Comparison of ENCODE assay signal across 1 cellular context in the genomic region with DNA sequence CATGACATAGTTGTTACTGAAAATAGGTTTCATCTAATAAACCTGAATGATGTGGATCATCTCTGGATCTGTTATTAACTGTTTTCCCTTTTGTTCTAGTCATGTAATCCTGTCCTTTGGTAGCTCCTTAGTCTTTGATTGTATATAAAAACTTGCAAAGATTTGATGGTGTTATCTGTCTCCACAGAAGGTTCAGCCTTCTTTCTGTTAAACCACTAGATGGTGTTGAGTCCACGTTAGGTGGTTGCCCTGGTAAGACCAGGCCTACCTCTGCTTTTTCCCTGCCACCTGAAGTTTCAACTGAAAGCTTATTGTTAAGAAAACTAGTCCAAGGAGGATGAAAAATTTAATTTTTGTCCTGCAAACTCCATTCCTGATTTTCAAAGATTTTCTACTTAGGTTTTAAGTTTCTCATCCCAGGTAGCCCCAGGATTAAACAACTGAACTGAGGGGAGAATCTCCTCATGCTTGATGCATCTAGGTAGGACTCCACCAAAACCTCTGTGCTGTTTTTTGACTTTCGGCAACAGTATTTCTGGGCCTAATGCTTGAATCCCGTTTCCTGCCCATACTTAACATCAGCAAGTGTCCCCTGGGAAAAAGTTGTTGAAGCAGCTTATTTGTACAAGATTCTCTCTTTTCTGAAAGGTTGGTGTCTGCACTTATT.
TF ChIP-seq lines count a peak whose summit lies in the region.

No MANE protein-coding gene starts in this region.

TF ChIP-seq in GM23338, 12 proteins besides CTCF, POLR2A, EP300 and RAD21 (continued from another document):
- TF ChIP-seq ZNF462 (CRISPR knock-in tag; IDR thresholded peaks at IDR 0.05) (no peak), ZNF114 (CRISPR knock-in tag; IDR thresholded peaks at IDR 0.05) (no peak), ZNF331 (CRISPR knock-in tag; IDR thresholded peaks at IDR 0.05; ENCODE audit: low read depth) (no peak), EZH2 (IDR thresholded peaks at IDR 0.05; ENCODE audit: low read depth, unreplicated experiment) (no peak), JUNB (IDR thresholded peaks at IDR 0.05; ENCODE audit: unreplicated experiment) (no peak), POLR2AphosphoS5 (IDR thresholded peaks at IDR 0.05; ENCODE audit: low read depth) (no peak), STAT1 (IDR thresholded peaks at IDR 0.05; ENCODE audit: unreplicated experiment) (no peak), EZH2phosphoT487 (IDR thresholded peaks at IDR 0.05; ENCODE audit: unreplicated experiment) (no peak), ETS1 (IDR thresholded peaks at IDR 0.05) (no peak), NANOG (IDR thresholded peaks at IDR 0.05; ENCODE audit: borderline replicate concordance) (no peak)
- TF ChIP-seq, protein P1, sequence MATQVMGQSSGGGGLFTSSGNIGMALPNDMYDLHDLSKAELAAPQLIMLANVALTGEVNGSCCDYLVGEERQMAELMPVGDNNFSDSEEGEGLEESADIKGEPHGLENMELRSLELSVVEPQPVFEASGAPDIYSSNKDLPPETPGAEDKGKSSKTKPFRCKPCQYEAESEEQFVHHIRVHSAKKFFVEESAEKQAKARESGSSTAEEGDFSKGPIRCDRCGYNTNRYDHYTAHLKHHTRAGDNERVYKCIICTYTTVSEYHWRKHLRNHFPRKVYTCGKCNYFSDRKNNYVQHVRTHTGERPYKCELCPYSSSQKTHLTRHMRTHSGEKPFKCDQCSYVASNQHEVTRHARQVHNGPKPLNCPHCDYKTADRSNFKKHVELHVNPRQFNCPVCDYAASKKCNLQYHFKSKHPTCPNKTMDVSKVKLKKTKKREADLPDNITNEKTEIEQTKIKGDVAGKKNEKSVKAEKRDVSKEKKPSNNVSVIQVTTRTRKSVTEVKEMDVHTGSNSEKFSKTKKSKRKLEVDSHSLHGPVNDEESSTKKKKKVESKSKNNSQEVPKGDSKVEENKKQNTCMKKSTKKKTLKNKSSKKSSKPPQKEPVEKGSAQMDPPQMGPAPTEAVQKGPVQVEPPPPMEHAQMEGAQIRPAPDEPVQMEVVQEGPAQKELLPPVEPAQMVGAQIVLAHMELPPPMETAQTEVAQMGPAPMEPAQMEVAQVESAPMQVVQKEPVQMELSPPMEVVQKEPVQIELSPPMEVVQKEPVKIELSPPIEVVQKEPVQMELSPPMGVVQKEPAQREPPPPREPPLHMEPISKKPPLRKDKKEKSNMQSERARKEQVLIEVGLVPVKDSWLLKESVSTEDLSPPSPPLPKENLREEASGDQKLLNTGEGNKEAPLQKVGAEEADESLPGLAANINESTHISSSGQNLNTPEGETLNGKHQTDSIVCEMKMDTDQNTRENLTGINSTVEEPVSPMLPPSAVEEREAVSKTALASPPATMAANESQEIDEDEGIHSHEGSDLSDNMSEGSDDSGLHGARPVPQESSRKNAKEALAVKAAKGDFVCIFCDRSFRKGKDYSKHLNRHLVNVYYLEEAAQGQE (IDR thresholded peaks at IDR 0.05; ENCODE audit: unreplicated experiment) = no peak
